ENCODE assay signal across 25 cellular contexts in genomic region chr6:27736686-27737085, GRCh38.
"Had no signal": no experiment of that assay in that cellular context is flagged by ENCODE, and none has a peak within 500 bp of the region (broad histone marks: within the 10 kb centered on the region; RNA-seq: fewer than 3 reads in every experiment).

No MANE protein-coding gene starts in this region.

- H3K9ac ChIP-seq: neural progenitor cell, parathyroid adenoma had no signal

- H3K27me3 ChIP-seq: hepatocyte, testis had no signal

- DNase-seq: dermis blood vessel endothelial cell; effector memory CD4-positive, alpha-beta T cell; foreskin keratinocyte; heart left ventricle; kidney; stimulated activated CD4-positive, alpha-beta T cell treated with anti-CD3 and anti-CD28 coated beads, Interleukin-2, amount 100 ng/mL, for 24 hours; stimulated activated CD4-positive, alpha-beta T cell treated with anti-CD3 and anti-CD28 coated beads, Interleukin-4, amount 100 ng/mL, for 24 hours; stimulated activated naive CD8-positive, alpha-beta T cell treated with anti-CD3 and anti-CD28 coated beads, Interleukin-15, Interleukin-2, amounts not matched to agents 100 U/mL and 50 U/mL, for 24 hours; substantia nigra; testis; tibial artery had no signal

- H3K4me3 Mint-ChIP-seq: memory B cell; nephron; neural progenitor cell; stimulated activated effector memory CD8-positive, alpha-beta T cell treated with anti-CD3 and anti-CD28 coated beads, Interleukin-12 subunit alpha, Interleukin-12 subunit beta, amount 100 ng/mL, for 72 hours; type B pancreatic cell had no signal

- H3K9me3 ChIP-seq: esophagus muscularis mucosa, gastroesophageal sphincter, heart left ventricle, testis, tibial artery had no signal

- ATAC-seq: foreskin keratinocyte; gastroesophageal sphincter; heart left ventricle; left lobe of liver; sciatic nerve; stimulated activated effector memory CD8-positive, alpha-beta T cell treated with anti-CD3 and anti-CD28 coated beads, Interleukin-12 subunit alpha, Interleukin-12 subunit beta, amount 100 ng/mL, for 72 hours; stimulated activated naive CD8-positive, alpha-beta T cell treated with anti-CD3 and anti-CD28 coated beads, Interleukin-15, Interleukin-2, amounts not matched to agents 100 U/mL and 50 U/mL, for 24 hours had no signal

- H3K36me3 ChIP-seq: esophagus muscularis mucosa, gastroesophageal sphincter, heart left ventricle, neural progenitor cell, tibial artery had no signal

- FAIRE-seq: kidney had no signal

- H3K4me1 ChIP-seq: foreskin keratinocyte, gastroesophageal sphincter, heart left ventricle, neural progenitor cell, parathyroid adenoma, testis, tibial artery had no signal

- H2AFZ ChIP-seq: hepatocyte, neural progenitor cell, parathyroid adenoma had no signal

- H3K36me3 Mint-ChIP-seq: memory B cell; neural progenitor cell; stimulated activated effector memory CD8-positive, alpha-beta T cell treated with anti-CD3 and anti-CD28 coated beads, Interleukin-12 subunit alpha, Interleukin-12 subunit beta, amount 100 ng/mL, for 72 hours; type B pancreatic cell had no signal

- H3K27ac Mint-ChIP-seq: nephron; neural progenitor cell; progenitor cell of endocrine pancreas; stimulated activated effector memory CD8-positive, alpha-beta T cell treated with anti-CD3 and anti-CD28 coated beads, Interleukin-12 subunit alpha, Interleukin-12 subunit beta, amount 100 ng/mL, for 72 hours; type B pancreatic cell had no signal

- H3K9me3 Mint-ChIP-seq: memory B cell; nephron; neural progenitor cell; stimulated activated effector memory CD8-positive, alpha-beta T cell treated with anti-CD3 and anti-CD28 coated beads, Interleukin-12 subunit alpha, Interleukin-12 subunit beta, amount 100 ng/mL, for 72 hours; type B pancreatic cell had no signal

- H3K27me3 Mint-ChIP-seq: type B pancreatic cell had no signal

- H3K27ac ChIP-seq: coronary artery, esophagus muscularis mucosa, foreskin keratinocyte, gastroesophageal sphincter, heart left ventricle, hepatocyte, neural progenitor cell, parathyroid adenoma, testis, tibial artery had no signal

- H3K4me2 ChIP-seq: hepatocyte, neural progenitor cell had no signal

- H3K4me3 ChIP-seq: coronary artery, esophagus muscularis mucosa, gastroesophageal sphincter, heart left ventricle, hepatocyte, lung, neural progenitor cell, testis, tibial artery had no signal

- H3K4me1 Mint-ChIP-seq: nephron, neural progenitor cell had no signal
